In the genomic region with DNA sequence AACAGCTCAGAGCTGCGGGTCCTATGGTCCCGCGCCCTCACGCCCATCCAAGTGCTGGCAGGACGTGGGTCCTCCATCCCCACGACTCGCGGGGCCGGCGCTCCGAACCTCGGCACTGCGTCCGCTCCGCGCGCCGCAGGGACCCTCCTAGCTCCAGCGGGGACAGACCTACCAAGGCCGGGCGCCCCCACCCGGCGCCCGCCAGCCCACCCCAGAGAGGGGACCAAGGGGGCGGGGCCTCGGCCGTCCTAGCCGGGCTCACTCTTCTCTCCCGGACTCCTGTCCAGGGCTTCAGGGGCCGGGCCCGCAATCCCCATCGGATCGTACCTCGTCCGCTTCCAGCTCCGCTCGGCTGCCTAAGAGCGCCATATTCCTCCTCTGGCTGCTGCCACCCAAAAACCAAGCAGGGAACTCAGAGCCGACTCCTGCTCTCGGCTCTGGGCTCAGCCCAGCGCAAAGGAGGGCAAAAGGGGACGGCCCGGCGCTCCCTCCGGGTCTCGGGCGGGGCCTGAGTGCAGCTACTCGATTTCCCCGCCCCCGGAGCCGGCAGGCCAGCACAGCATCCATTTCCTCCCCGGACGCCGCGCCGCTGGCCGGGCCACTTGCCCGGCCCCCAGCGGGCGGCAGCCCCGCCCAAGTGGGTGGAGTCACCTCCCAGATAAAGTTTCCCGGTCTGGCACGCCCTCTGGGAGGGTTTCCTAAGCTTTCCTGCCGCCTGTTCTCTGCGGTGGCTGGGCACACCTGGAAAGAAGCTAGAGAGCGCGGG, we compare ENCODE assay signal across 8 cellular contexts. TPM values are rescaled to one million over a fixed set of nuclear protein-coding genes. Genes with fewer than 3 reads are reported as not detected.
DNase-seq lines count a peak whose midpoint lies in the region; ATAC-seq and TF ChIP-seq lines count a peak whose summit lies in the region.

Gene TTC39B (minus strand): TSS at position 460 of the 766 bp plus-strand sequence. CDS start 91 bp downstream, at position 369.

- H3K36me3 Mint-ChIP-seq in H9 (ENCODE audit: insufficient read depth in 1 of 3, low read depth in 3 of 3) (peaks cover 0 to 7% (median 0%) of the 10 kb centered on the region in 3 experiments; a peak in 1 of 7 replicates), glutamatergic neuron (ENCODE audit: unreplicated experiment) (no peaks in the 10 kb centered on the region)
- H3K36me3 Mint-ChIP-seq in activated naive CD4-positive, alpha-beta T cell treated with anti-CD3 and anti-CD28 coated beads, Interleukin-2, amount 50 U/mL, for 24 hours, result peaks cover 5% of the 10 kb centered on the region

- no CpG with 5 or more reads among the region's 67 CpGs for WGBS in H9 (ENCODE audit: extremely low coverage, insufficient read length, low lambda C conversion rate)

- H3K9me2 ChIP-seq in Loucy (replicated peaks; ENCODE audit: low read depth, low read length), result no peaks in the 10 kb centered on the region

- H3K18ac ChIP-seq in H9 (ENCODE audit: insufficient read length, low read depth, low read length), result peak within 1 kb of the TSS; percentile 46

- no peak within 1 kb of the TSS for H2BK120ac ChIP-seq in H9 (ENCODE audit: low read depth, low read length, poor library complexity, severe bottlenecking)

- H3K4me3 Mint-ChIP-seq in H9, result peak within 1 kb of the TSS; percentile 92 to 95
- peak within 1 kb of the TSS; percentile 98 for H3K4me3 Mint-ChIP-seq in activated naive CD4-positive, alpha-beta T cell treated with anti-CD3 and anti-CD28 coated beads, Interleukin-2, amount 50 U/mL, for 24 hours
- peak within 1 kb of the TSS; percentile 91 for H3K4me3 Mint-ChIP-seq in glutamatergic neuron (ENCODE audit: unreplicated experiment)

- no peaks in the 10 kb centered on the region for H3K79me1 ChIP-seq in H9 (ENCODE audit: insufficient read depth, low read depth, low read length, poor library complexity, severe bottlenecking)

- no peak within 1 kb of the TSS for H3K23ac ChIP-seq in H9 (ENCODE audit: insufficient read length, low read depth, low read length)

- ATAC-seq in omental fat pad (ENCODE audit: low FRiP score) (peak; percentile 99), thoracic aorta (ENCODE audit: insufficient number of reproducible peaks, low FRiP score, low read depth) (peak; percentile 91)

- DNase-seq in G401 (ENCODE audit: low spot score) (peak; percentile 77), H9 (peak; percentile 97), SK-N-MC (ENCODE audit: low read depth, low spot score) (no peak), glutamatergic neuron (peak; percentile 92), omental fat pad (ENCODE audit: low spot score) (peak; percentile 72), thoracic aorta (ENCODE audit: low spot score) (peak; percentile 85)

- H3K56ac ChIP-seq in H9 (ENCODE audit: insufficient read length, low read depth, low read length), result no peak within 1 kb of the TSS

- H3K27ac Mint-ChIP-seq in H9 (peak within 1 kb of the TSS; percentile 96 to 98 (median 98)), glutamatergic neuron (ENCODE audit: unreplicated experiment) (peak within 1 kb of the TSS; percentile 22)
- H3K27ac Mint-ChIP-seq in activated naive CD4-positive, alpha-beta T cell treated with anti-CD3 and anti-CD28 coated beads, Interleukin-2, amount 50 U/mL, for 24 hours, result peak within 1 kb of the TSS; percentile 96

- no peaks in the 10 kb centered on the region for H3K9me3 ChIP-seq in H9 (ENCODE audit: control insufficient read depth, low read depth, low read length)
- H3K9me3 ChIP-seq in Loucy (ENCODE audit: insufficient read depth, low read depth, low read length), result no peaks in the 10 kb centered on the region
- H3K9me3 ChIP-seq in SK-N-MC (ENCODE audit: low read depth, low read length), result no peaks in the 10 kb centered on the region
- no peaks in the 10 kb centered on the region for H3K9me3 ChIP-seq in thoracic aorta

- no peak within 1 kb of the TSS for H3T11ph ChIP-seq in H9 (ENCODE audit: low read length)

- H3K4me2 ChIP-seq in H9 (ENCODE audit: insufficient read depth, insufficient read length, low read length), result peak within 1 kb of the TSS; percentile 86
- H3K4me2 ChIP-seq in Loucy (ENCODE audit: low read depth, low read length, poor library complexity, severe bottlenecking), result peak within 1 kb of the TSS; percentile 74

- H2BK15ac ChIP-seq in H9 (ENCODE audit: low read depth, low read length), result no peak within 1 kb of the TSS

- H3K27me3 ChIP-seq in H9 (ENCODE audit: insufficient read depth, low read length) (no peaks in the 10 kb centered on the region), Loucy (ENCODE audit: insufficient read depth, low read length, poor library complexity, severe bottlenecking) (no peaks in the 10 kb centered on the region), thoracic aorta (replicated peaks; ENCODE audit: insufficient read depth) (no peaks in the 10 kb centered on the region)

- H2AFZ ChIP-seq in H9 (ENCODE audit: low read length) (no peak within 1 kb of the TSS), Loucy (ENCODE audit: low read length) (peak within 1 kb of the TSS; percentile 69)

- H3K79me2 ChIP-seq in H9 (ENCODE audit: insufficient read depth, low read length) (no peaks in the 10 kb centered on the region), Loucy (ENCODE audit: insufficient read depth, low read length) (peaks cover 27% of the 10 kb centered on the region; the same call in 1 of the 2 replicates)

- H3K9me3 Mint-ChIP-seq in H9 (no peaks in the 10 kb centered on the region), glutamatergic neuron (ENCODE audit: unreplicated experiment) (peaks cover 3% of the 10 kb centered on the region)
- H3K9me3 Mint-ChIP-seq in activated naive CD4-positive, alpha-beta T cell treated with anti-CD3 and anti-CD28 coated beads, Interleukin-2, amount 50 U/mL, for 24 hours, result no peaks in the 10 kb centered on the region

- no peak within 1 kb of the TSS for H2BK20ac ChIP-seq in H9 (ENCODE audit: low read depth, low read length, poor library complexity, severe bottlenecking)

- H3K27me3 Mint-ChIP-seq in H9 (ENCODE audit: low read depth), result peaks cover 14% of the 10 kb centered on the region
- no peaks in the 10 kb centered on the region for H3K27me3 Mint-ChIP-seq in activated naive CD4-positive, alpha-beta T cell treated with anti-CD3 and anti-CD28 coated beads, Interleukin-2, amount 50 U/mL, for 24 hours
- H3K27me3 Mint-ChIP-seq in glutamatergic neuron (ENCODE audit: unreplicated experiment), result peaks cover 1% of the 10 kb centered on the region

- H3K4me1 Mint-ChIP-seq in H9 (peaks cover 20 to 21% of the 10 kb centered on the region in 2 experiments), glutamatergic neuron (ENCODE audit: low read depth, unreplicated experiment) (no peaks in the 10 kb centered on the region)
- peaks cover 63% of the 10 kb centered on the region for H3K4me1 Mint-ChIP-seq in activated naive CD4-positive, alpha-beta T cell treated with anti-CD3 and anti-CD28 coated beads, Interleukin-2, amount 50 U/mL, for 24 hours

- no peak within 1 kb of the TSS for H4K91ac ChIP-seq in H9 (ENCODE audit: insufficient read length, low read depth, low read length)

- no peak within 1 kb of the TSS for H2BK5ac ChIP-seq in H9 (ENCODE audit: insufficient read length, low read length)

- H3K23me2 ChIP-seq in H9 (ENCODE audit: insufficient read length, low read depth, low read length, poor library complexity, severe bottlenecking), result peaks cover 10% of the 10 kb centered on the region

- H3K4me1 ChIP-seq in H9 (ENCODE audit: insufficient read depth, low read length) (no peaks in the 10 kb centered on the region), Loucy (ENCODE audit: insufficient read depth, low read length, poor library complexity, severe bottlenecking) (peaks cover 28% of the 10 kb centered on the region), thoracic aorta (ENCODE audit: control insufficient read depth in 1 of 2, low read depth in 2 of 2) (peaks cover 15 to 24% of the 10 kb centered on the region in 2 donors)

- H3K4ac ChIP-seq in H9 (ENCODE audit: low read depth, low read length), result no peak within 1 kb of the TSS

- H4K20me1 ChIP-seq in H9 (ENCODE audit: control insufficient read depth, insufficient read depth, insufficient read length) (no peaks in the 10 kb centered on the region), Loucy (ENCODE audit: insufficient read depth, low read length, poor library complexity, severe bottlenecking) (no peaks in the 10 kb centered on the region)

- H3F3A ChIP-seq in Loucy (ENCODE audit: low read depth), result peaks cover 4% of the 10 kb centered on the region; the same call in 1 of the 2 replicates

- no peak for TF ChIP-seq CTCF in H9 (conservative IDR thresholded peaks at IDR 0.05)
- TF ChIP-seq CTCF in Loucy (conservative IDR thresholded peaks at IDR 0.05; ENCODE audit: low read length), result no peak; the same call in 1 of the 2 replicates
- no peak for TF ChIP-seq CTCF in glutamatergic neuron (IDR thresholded peaks at IDR 0.05; ENCODE audit: partially characterized antibody, unreplicated experiment)
- no peak for TF ChIP-seq CTCF in omental fat pad (IDR thresholded peaks at IDR 0.05)
- TF ChIP-seq CTCF in thoracic aorta (IDR thresholded peaks at IDR 0.05), result no peak

- no peak within 1 kb of the TSS for H2BK12ac ChIP-seq in H9 (ENCODE audit: insufficient read length, low read depth, low read length)

- in situ Hi-C loops in G401 (cut with HindIII; ENCODE audit: low sequenced_read_pairs), result no loop called here

- H3K4me3 ChIP-seq in Loucy (ENCODE audit: low read length, poor library complexity, severe bottlenecking) (peak within 1 kb of the TSS; percentile 89), SK-N-MC (peak within 1 kb of the TSS; percentile 84), thoracic aorta (peak within 1 kb of the TSS; percentile 100)

- no peak within 1 kb of the TSS for H4K8ac ChIP-seq in H9 (replicated peaks; ENCODE audit: insufficient read length, low read depth, low read length)

- H3K9ac ChIP-seq in H9 (ENCODE audit: extremely low read depth, insufficient read length, low read length) (peak within 1 kb of the TSS; percentile 56), Loucy (ENCODE audit: low read depth, low read length, poor library complexity, severe bottlenecking) (peak within 1 kb of the TSS; percentile 69), SK-N-MC (ENCODE audit: insufficient read length) (peak within 1 kb of the TSS; percentile 65)

- peak within 1 kb of the TSS; percentile 58 for H3K14ac ChIP-seq in H9 (ENCODE audit: insufficient read depth, low read length)

- H2AK5ac ChIP-seq in H9 (ENCODE audit: insufficient read length, low read length), result no peak within 1 kb of the TSS

- no peak within 1 kb of the TSS for H3K27ac ChIP-seq in H9 (ENCODE audit: insufficient read length, low read depth, low read length)
- H3K27ac ChIP-seq in SK-N-MC, result no peak within 1 kb of the TSS
- peak within 1 kb of the TSS; percentile 87 to 94 for H3K27ac ChIP-seq in thoracic aorta

- no peaks in the 10 kb centered on the region for H3K36me3 ChIP-seq in Loucy (ENCODE audit: insufficient read depth, low read length)
- no peaks in the 10 kb centered on the region for H3K36me3 ChIP-seq in SK-N-MC (ENCODE audit: insufficient read depth, low read length)
- H3K36me3 ChIP-seq in thoracic aorta, result no peaks in the 10 kb centered on the region

- no peak within 1 kb of the TSS for H4K5ac ChIP-seq in H9 (ENCODE audit: insufficient read length, low read depth, low read length)

RNA-seq across cellular contexts. Expression of gene TTC39B, which starts in this region (rescaled TPM):
- 2.3 and 2.6 TPM in 2 replicates for total RNA-seq in G401 (2014; rRNA removed; shearing (Covaris generic))
- total RNA-seq in H9 (2021) (8.1 and 8.2 TPM in 2 replicates), glutamatergic neuron (ENCODE audit: unreplicated experiment) (3.1 TPM), omental fat pad (10 to 100 TPM in 1 of 4 donors, 1 to 10 TPM in 3; 3.7 to 12.6 (median 5.3) TPM), thoracic aorta (10 to 100 TPM; 24.2 to 46.7 TPM)

Comparison
In these comparisons a context has a peak if more than half of its experiments do, and no peak if none do; other contexts are left out.
1. H3K27ac ChIP-seq: peak in thoracic aorta (2 of 2); none in H9 (single experiment) and SK-N-MC (single experiment).
2. H3K27ac Mint-ChIP-seq: peak in every context shown above with its lines; median percentile 98 in H9; 96 in activated naive CD4-positive, alpha-beta T cell treated with anti-CD3 and anti-CD28 coated beads, Interleukin-2, amount 50 U/mL, for 24 hours; 22 in glutamatergic neuron.
3. Peak in every context shown above with its lines, with median percentiles within 50 percentile points of each other: H3K9ac ChIP-seq, H3K4me3 Mint-ChIP-seq and H3K4me3 ChIP-seq.